Comparison of ENCODE assay signal across 1 cellular context in the genomic region with DNA sequence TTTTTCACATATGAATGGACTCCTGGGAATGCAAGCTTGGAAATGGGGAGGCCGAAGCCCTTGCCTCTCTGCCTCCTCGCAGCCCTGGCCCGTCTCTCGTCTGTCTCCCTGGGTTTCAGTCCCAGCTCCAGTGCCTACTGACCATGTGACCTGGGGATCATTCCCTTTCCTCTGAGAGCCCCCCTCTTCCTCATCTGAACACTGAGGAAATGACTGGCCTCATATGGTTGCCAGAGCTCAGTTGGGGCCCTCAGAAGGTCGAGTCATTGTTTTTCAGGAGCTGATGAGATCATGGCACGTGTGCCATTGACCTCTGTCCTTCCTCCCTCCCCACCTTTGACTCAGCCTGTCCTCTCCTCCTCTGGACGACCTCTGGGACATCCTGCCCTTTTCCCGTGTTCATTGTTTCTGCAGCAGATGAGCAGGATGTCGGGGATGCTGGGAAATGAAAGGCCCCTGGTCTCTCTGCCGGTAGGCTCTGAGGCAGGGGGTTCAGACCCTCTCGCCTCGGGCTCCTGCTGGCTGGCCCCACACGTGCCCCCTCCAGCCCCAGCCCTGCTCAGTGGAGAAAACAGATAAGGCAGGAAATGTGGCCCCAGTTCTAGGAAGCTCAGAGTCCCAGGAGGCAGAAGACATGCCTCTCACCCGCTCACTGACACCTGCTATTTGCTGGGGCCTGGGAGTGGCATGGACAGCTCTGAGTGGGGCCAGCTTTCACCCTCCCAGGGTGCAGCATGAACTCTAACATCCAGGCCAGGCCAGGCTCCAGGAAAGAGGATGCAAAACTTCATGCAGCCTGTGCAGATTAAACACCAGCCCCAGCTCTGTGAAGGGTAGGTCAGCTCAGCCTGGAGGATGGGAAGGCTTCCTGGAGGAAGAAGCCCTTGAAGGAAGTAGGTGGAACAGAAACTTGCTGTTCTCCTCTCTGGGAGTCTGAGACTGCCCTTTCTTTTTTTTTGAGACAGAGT.
TF ChIP-seq lines count a peak whose summit lies in the region.

No MANE protein-coding gene starts in this region.

TF ChIP-seq in K562, 482 proteins besides CTCF, POLR2A, EP300 and RAD21 (continued from another document and continues in another):
- TF ChIP-seq ZFX (CRISPR knock-in tag; IDR thresholded peaks at IDR 0.05): peak; percentile 71
- TF ChIP-seq, protein P1, sequence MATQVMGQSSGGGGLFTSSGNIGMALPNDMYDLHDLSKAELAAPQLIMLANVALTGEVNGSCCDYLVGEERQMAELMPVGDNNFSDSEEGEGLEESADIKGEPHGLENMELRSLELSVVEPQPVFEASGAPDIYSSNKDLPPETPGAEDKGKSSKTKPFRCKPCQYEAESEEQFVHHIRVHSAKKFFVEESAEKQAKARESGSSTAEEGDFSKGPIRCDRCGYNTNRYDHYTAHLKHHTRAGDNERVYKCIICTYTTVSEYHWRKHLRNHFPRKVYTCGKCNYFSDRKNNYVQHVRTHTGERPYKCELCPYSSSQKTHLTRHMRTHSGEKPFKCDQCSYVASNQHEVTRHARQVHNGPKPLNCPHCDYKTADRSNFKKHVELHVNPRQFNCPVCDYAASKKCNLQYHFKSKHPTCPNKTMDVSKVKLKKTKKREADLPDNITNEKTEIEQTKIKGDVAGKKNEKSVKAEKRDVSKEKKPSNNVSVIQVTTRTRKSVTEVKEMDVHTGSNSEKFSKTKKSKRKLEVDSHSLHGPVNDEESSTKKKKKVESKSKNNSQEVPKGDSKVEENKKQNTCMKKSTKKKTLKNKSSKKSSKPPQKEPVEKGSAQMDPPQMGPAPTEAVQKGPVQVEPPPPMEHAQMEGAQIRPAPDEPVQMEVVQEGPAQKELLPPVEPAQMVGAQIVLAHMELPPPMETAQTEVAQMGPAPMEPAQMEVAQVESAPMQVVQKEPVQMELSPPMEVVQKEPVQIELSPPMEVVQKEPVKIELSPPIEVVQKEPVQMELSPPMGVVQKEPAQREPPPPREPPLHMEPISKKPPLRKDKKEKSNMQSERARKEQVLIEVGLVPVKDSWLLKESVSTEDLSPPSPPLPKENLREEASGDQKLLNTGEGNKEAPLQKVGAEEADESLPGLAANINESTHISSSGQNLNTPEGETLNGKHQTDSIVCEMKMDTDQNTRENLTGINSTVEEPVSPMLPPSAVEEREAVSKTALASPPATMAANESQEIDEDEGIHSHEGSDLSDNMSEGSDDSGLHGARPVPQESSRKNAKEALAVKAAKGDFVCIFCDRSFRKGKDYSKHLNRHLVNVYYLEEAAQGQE (CRISPR knock-in tag; IDR thresholded peaks at IDR 0.05; ENCODE audit: low read depth): no peak
- no peak for TF ChIP-seq ZNF507 (tag; conservative IDR thresholded peaks at IDR 0.05)
- TF ChIP-seq, protein P2, sequence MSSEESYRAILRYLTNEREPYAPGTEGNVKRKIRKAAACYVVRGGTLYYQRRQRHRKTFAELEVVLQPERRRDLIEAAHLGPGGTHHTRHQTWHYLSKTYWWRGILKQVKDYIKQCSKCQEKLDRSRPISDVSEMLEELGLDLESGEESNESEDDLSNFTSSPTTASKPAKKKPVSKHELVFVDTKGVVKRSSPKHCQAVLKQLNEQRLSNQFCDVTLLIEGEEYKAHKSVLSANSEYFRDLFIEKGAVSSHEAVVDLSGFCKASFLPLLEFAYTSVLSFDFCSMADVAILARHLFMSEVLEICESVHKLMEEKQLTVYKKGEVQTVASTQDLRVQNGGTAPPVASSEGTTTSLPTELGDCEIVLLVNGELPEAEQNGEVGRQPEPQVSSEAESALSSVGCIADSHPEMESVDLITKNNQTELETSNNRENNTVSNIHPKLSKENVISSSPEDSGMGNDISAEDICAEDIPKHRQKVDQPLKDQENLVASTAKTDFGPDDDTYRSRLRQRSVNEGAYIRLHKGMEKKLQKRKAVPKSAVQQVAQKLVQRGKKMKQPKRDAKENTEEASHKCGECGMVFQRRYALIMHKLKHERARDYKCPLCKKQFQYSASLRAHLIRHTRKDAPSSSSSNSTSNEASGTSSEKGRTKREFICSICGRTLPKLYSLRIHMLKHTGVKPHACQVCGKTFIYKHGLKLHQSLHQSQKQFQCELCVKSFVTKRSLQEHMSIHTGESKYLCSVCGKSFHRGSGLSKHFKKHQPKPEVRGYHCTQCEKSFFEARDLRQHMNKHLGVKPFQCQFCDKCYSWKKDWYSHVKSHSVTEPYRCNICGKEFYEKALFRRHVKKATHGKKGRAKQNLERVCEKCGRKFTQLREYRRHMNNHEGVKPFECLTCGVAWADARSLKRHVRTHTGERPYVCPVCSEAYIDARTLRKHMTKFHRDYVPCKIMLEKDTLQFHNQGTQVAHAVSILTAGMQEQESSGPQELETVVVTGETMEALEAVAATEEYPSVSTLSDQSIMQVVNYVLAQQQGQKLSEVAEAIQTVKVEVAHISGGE (CRISPR knock-in tag; IDR thresholded peaks at IDR 0.05): 0 out of 6 replicates have a peak, but pooled peaks of 1 of the 3 experiments have one; percentile 59
- TF ChIP-seq POLR2B (IDR thresholded peaks at IDR 0.05; ENCODE audit: low read depth, partially characterized antibody): peak; percentile 47
- TF ChIP-seq SLC30A9 (CRISPR knock-in tag; IDR thresholded peaks at IDR 0.05): no peak
- no peak for TF ChIP-seq MEF2A (IDR thresholded peaks at IDR 0.05; ENCODE audit: control insufficient read depth, low read depth, low read length)
- TF ChIP-seq PYGO2 (tag; IDR thresholded peaks at IDR 0.05): peak; percentile 29; the same call in 1 of the 2 replicates
- peak; percentile 16 to 27; a peak in 1 of 4 replicates for TF ChIP-seq TEAD1 (CRISPR knock-in tag; IDR thresholded peaks at IDR 0.05)
- TF ChIP-seq CHD2 (IDR thresholded peaks at IDR 0.05; ENCODE audit: low read depth, low read length): no peak
- TF ChIP-seq KAT7 (CRISPR knock-in tag; IDR thresholded peaks at IDR 0.05; ENCODE audit: borderline replicate concordance): no peak
- TF ChIP-seq, protein P3, sequence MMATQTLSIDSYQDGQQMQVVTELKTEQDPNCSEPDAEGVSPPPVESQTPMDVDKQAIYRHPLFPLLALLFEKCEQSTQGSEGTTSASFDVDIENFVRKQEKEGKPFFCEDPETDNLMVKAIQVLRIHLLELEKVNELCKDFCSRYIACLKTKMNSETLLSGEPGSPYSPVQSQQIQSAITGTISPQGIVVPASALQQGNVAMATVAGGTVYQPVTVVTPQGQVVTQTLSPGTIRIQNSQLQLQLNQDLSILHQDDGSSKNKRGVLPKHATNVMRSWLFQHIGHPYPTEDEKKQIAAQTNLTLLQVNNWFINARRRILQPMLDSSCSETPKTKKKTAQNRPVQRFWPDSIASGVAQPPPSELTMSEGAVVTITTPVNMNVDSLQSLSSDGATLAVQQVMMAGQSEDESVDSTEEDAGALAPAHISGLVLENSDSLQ (IDR thresholded peaks at IDR 0.05): peak; percentile 61; the same call in 1 of the 2 replicates
- TF ChIP-seq, protein P4, sequence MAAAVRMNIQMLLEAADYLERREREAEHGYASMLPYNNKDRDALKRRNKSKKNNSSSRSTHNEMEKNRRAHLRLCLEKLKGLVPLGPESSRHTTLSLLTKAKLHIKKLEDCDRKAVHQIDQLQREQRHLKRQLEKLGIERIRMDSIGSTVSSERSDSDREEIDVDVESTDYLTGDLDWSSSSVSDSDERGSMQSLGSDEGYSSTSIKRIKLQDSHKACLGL (CRISPR knock-in tag; IDR thresholded peaks at IDR 0.05; ENCODE audit: borderline replicate concordance, poor library complexity, severe bottlenecking): no peak
- peak; percentile 80 for TF ChIP-seq ZNF584 (CRISPR knock-in tag; IDR thresholded peaks at IDR 0.05; ENCODE audit: low read depth)
- TF ChIP-seq ZNF175 (CRISPR knock-in tag; IDR thresholded peaks at IDR 0.05; ENCODE audit: low read depth): peak; percentile 96
- TF ChIP-seq, protein P5, sequence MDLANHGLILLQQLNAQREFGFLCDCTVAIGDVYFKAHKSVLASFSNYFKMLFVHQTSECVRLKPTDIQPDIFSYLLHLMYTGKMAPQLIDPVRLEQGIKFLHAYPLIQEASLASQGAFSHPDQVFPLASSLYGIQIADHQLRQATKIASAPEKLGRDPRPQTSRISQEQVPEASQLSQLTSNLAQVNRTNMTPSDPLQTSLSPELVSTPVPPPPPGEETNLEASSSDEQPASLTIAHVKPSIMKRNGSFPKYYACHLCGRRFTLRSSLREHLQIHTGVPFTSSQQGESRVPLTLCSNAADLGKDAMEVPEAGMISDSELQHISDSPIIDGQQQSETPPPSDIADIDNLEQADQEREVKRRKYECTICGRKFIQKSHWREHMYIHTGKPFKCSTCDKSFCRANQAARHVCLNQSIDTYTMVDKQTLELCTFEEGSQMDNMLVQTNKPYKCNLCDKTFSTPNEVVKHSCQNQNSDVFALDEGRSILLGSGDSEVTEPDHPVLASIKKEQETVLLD (IDR thresholded peaks at IDR 0.05): peak; percentile 82
- TF ChIP-seq FOXK1 (CRISPR knock-in tag; IDR thresholded peaks at IDR 0.05; ENCODE audit: borderline replicate concordance): no peak
- TF ChIP-seq KLF16 (IDR thresholded peaks at IDR 0.05): no peak
- TF ChIP-seq HDAC3 (IDR thresholded peaks at IDR 0.05; ENCODE audit: borderline replicate concordance, partially characterized antibody): peak; percentile 70
- no peak for TF ChIP-seq ZNF274 (IDR thresholded peaks at IDR 0.05; ENCODE audit: borderline replicate concordance, low read depth, low read length)
- TF ChIP-seq DDX20 (tag; IDR thresholded peaks at IDR 0.05; ENCODE audit: low read depth): no peak
- no peak for TF ChIP-seq NR3C1 (CRISPR knock-in tag; IDR thresholded peaks at IDR 0.05)
- no peak for TF ChIP-seq SRSF9 (IDR thresholded peaks at IDR 0.05; ENCODE audit: borderline replicate concordance, low read depth, low read length)
- no peak for TF ChIP-seq SRSF7 (optimal IDR thresholded peaks at IDR 0.05; ENCODE audit: low read depth, low read length)
- TF ChIP-seq, protein P6, sequence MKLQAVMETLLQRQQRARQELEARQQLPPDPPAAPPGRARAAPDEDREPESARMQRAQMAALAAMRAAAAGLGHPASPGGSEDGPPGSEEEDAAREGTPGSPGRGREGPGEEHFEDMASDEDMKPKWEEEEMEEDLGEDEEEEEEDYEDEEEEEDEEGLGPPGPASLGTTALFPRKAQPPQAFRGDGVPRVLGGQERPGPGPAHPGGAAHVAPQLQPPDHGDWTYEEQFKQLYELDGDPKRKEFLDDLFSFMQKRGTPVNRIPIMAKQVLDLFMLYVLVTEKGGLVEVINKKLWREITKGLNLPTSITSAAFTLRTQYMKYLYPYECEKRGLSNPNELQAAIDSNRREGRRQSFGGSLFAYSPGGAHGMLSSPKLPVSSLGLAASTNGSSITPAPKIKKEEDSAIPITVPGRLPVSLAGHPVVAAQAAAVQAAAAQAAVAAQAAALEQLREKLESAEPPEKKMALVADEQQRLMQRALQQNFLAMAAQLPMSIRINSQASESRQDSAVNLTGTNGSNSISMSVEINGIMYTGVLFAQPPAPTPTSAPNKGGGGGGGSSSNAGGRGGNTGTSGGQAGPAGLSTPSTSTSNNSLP (IDR thresholded peaks at IDR 0.05; ENCODE audit: borderline replicate concordance, low read depth, low read length): no peak
- TF ChIP-seq FOXK2 (conservative IDR thresholded peaks at IDR 0.05 in 1 of 2, IDR thresholded peaks at IDR 0.05 in 1 of 2; ENCODE audit: low read depth in 2 of 2): peak; percentile 71 to 79; a peak in 3 of 4 replicates
- TF ChIP-seq ZNF143 (CRISPR knock-in tag; IDR thresholded peaks at IDR 0.05): no peak
- TF ChIP-seq SRSF3 (IDR thresholded peaks at IDR 0.05; ENCODE audit: insufficient read depth, low read length): no peak
- TF ChIP-seq, protein P7, sequence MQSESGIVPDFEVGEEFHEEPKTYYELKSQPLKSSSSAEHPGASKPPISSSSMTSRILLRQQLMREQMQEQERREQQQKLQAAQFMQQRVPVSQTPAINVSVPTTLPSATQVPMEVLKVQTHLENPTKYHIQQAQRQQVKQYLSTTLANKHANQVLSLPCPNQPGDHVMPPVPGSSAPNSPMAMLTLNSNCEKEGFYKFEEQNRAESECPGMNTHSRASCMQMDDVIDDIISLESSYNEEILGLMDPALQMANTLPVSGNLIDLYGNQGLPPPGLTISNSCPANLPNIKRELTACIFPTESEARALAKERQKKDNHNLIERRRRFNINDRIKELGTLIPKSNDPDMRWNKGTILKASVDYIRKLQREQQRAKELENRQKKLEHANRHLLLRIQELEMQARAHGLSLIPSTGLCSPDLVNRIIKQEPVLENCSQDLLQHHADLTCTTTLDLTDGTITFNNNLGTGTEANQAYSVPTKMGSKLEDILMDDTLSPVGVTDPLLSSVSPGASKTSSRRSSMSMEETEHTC (IDR thresholded peaks at IDR 0.05): no peak; the same call in 1 of the 2 replicates
- TF ChIP-seq SIN3B (IDR thresholded peaks at IDR 0.05; ENCODE audit: low read depth): no peak
- TF ChIP-seq ATF7 (IDR thresholded peaks at IDR 0.05): peak; percentile 98
- TF ChIP-seq, protein P8, sequence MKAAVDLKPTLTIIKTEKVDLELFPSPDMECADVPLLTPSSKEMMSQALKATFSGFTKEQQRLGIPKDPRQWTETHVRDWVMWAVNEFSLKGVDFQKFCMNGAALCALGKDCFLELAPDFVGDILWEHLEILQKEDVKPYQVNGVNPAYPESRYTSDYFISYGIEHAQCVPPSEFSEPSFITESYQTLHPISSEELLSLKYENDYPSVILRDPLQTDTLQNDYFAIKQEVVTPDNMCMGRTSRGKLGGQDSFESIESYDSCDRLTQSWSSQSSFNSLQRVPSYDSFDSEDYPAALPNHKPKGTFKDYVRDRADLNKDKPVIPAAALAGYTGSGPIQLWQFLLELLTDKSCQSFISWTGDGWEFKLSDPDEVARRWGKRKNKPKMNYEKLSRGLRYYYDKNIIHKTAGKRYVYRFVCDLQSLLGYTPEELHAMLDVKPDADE (conservative IDR thresholded peaks at IDR 0.05; ENCODE audit: control insufficient read depth, low read depth, low read length): no peak
- TF ChIP-seq, protein P9, sequence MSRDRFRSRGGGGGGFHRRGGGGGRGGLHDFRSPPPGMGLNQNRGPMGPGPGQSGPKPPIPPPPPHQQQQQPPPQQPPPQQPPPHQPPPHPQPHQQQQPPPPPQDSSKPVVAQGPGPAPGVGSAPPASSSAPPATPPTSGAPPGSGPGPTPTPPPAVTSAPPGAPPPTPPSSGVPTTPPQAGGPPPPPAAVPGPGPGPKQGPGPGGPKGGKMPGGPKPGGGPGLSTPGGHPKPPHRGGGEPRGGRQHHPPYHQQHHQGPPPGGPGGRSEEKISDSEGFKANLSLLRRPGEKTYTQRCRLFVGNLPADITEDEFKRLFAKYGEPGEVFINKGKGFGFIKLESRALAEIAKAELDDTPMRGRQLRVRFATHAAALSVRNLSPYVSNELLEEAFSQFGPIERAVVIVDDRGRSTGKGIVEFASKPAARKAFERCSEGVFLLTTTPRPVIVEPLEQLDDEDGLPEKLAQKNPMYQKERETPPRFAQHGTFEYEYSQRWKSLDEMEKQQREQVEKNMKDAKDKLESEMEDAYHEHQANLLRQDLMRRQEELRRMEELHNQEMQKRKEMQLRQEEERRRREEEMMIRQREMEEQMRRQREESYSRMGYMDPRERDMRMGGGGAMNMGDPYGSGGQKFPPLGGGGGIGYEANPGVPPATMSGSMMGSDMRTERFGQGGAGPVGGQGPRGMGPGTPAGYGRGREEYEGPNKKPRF (IDR thresholded peaks at IDR 0.05; ENCODE audit: low read depth, low read length): no peak
- TF ChIP-seq HMGN3 (IDR thresholded peaks at IDR 0.05; ENCODE audit: borderline replicate concordance, extremely low read depth, insufficient read length, low read depth, low read length): peak; percentile 74
- no peak for TF ChIP-seq CCNT2 (IDR thresholded peaks at IDR 0.05; ENCODE audit: borderline replicate concordance, extremely low read depth, insufficient read length, low read depth, low read length)
- TF ChIP-seq ZNF165 (CRISPR knock-in tag; IDR thresholded peaks at IDR 0.05; ENCODE audit: borderline replicate concordance): no peak
- TF ChIP-seq ZNF140 (CRISPR knock-in tag; IDR thresholded peaks at IDR 0.05): no peak
